Comparison of ENCODE assay signal across 12 cellular contexts in genomic region chrX:133045986-133046385, GRCh38. TPM values are rescaled to one million over a fixed set of nuclear protein-coding genes. Genes with fewer than 3 reads are reported as not detected.
DNase-seq lines count a peak whose midpoint lies in the region; ATAC-seq and TF ChIP-seq lines count a peak whose summit lies in the region.
"Had no signal": no experiment of that assay in that cellular context is flagged by ENCODE, and none has a peak within 500 bp of the region (broad histone marks: within the 10 kb centered on the region; RNA-seq: fewer than 3 reads in every experiment).

No MANE protein-coding gene starts in this region.

- DNase-seq in GM03348 (ENCODE audit: low spot score) = peak; percentile 16
- peak; percentile 34 to 53 for DNase-seq in NCI-H526 (lab: John Stamatoyannopoulos, UW)
- DNase-seq in colonic mucosa = no peak
- no peak for DNase-seq in activated CD8-positive, alpha-beta memory T cell treated with anti-CD3 and anti-CD28 coated beads for 24 hours
- DNase-seq: activated T-cell treated with anti-CD3 and anti-CD28 coated beads for 4 hours, GDM1, left ventricle myocardium inferior, spleen had no signal

- no peak overlapping the region for H2AFZ ChIP-seq in neural cell (ENCODE audit: low read depth, low read length)

- H3K9me3 ChIP-seq in colonic mucosa (no peaks in the 10 kb centered on the region), neural cell (ENCODE audit: low read length) (no peaks in the 10 kb centered on the region)
- H3K9me3 ChIP-seq: left ventricle myocardium inferior, spleen had no signal

- TF ChIP-seq CTCF in colonic mucosa (IDR thresholded peaks at IDR 0.05) (peak; percentile 31), neural cell (IDR thresholded peaks at IDR 0.05; ENCODE audit: poor library complexity, severe bottlenecking) (no peak)

- H3K27me3 ChIP-seq in colonic mucosa (no peaks in the 10 kb centered on the region), neural cell (ENCODE audit: insufficient read depth, low read depth, low read length) (no peaks in the 10 kb centered on the region)

- H3K27ac ChIP-seq in colonic mucosa (no peak overlapping the region), neural cell (ENCODE audit: low read length) (no peak overlapping the region)
- H3K27ac ChIP-seq: left ventricle myocardium inferior, spleen had no signal

- H3K4me3 ChIP-seq in colonic mucosa = no peak overlapping the region
- H3K4me3 ChIP-seq in neural cell (ENCODE audit: low read length) = no peak overlapping the region
- H3K4me3 ChIP-seq: left ventricle myocardium inferior, spleen had no signal

- H4K20me1 ChIP-seq in neural cell (ENCODE audit: insufficient read depth) = no peaks in the 10 kb centered on the region

- TF ChIP-seq RAD21 in neural cell (conservative IDR thresholded peaks at IDR 0.05) = no peak

- H3F3A ChIP-seq in neural cell (ENCODE audit: insufficient read depth, low read length, poor library complexity, severe bottlenecking) = no peaks in the 10 kb centered on the region

- no peak for TF ChIP-seq EP300 in neural cell (conservative IDR thresholded peaks at IDR 0.05; ENCODE audit: poor library complexity, severe bottlenecking)

- no peak overlapping the region for H3K4me2 ChIP-seq in neural cell (ENCODE audit: low read length)

- H3K9me2 ChIP-seq in neural cell (ENCODE audit: insufficient read depth, low read length) = no peaks in the 10 kb centered on the region

- ATAC-seq in GM18867 (IDR thresholded peaks at IDR 0.05; ENCODE audit: unreplicated experiment) = no peak
- ATAC-seq in GM21576 (IDR thresholded peaks at IDR 0.05; ENCODE audit: unreplicated experiment) = no peak
- ATAC-seq in HG03520 (IDR thresholded peaks at IDR 0.05; ENCODE audit: unreplicated experiment) = no peak

- H3K36me3 ChIP-seq in colonic mucosa (no peaks in the 10 kb centered on the region), neural cell (ENCODE audit: insufficient read depth, low read length) (no peaks in the 10 kb centered on the region)
- H3K36me3 ChIP-seq: left ventricle myocardium inferior, spleen had no signal

- no peaks in the 10 kb centered on the region for H3K79me2 ChIP-seq in neural cell (replicated peaks; ENCODE audit: insufficient read depth, low read length)

- H3K9ac ChIP-seq in colonic mucosa (ENCODE audit: low read depth in 2 of 2, low read length in 2 of 2) = no peak overlapping the region
- no peak overlapping the region for H3K9ac ChIP-seq in neural cell (ENCODE audit: low read length)

- intact Hi-C loops in colonic mucosa (cut with DNase I) = loop anchor here (5.0 kb wide), 1 partner anchor 126 kb away; no protein-coding TSS in a partner anchor

- H3K4me1 ChIP-seq in colonic mucosa = no peaks in the 10 kb centered on the region
- H3K4me1 ChIP-seq: left ventricle myocardium inferior, spleen had no signal

TF ChIP-seq in neural cell, 6 proteins besides CTCF, POLR2A, EP300 and RAD21:
- TF ChIP-seq TAF1 (IDR thresholded peaks at IDR 0.05; ENCODE audit: low read depth) (no peak), SMC3 (conservative IDR thresholded peaks at IDR 0.05; ENCODE audit: poor library complexity) (peak; percentile 26), REST (IDR thresholded peaks at IDR 0.05; ENCODE audit: borderline replicate concordance) (no peak), EZH2 (IDR thresholded peaks at IDR 0.05; ENCODE audit: borderline replicate concordance, insufficient read depth, low read length, poor library complexity, severe bottlenecking) (no peak)

RNA-seq across cellular contexts. Expression of gene USP26, which starts 50.9 kb away (rescaled TPM):
- not detected for total RNA-seq in colonic mucosa
- polyA plus RNA-seq in neural cell = not detected in 2 replicates
- polyA minus RNA-seq in neural cell = not detected in 2 replicates
- total RNA-seq: left ventricle myocardium inferior, spleen had no signal
- polyA plus RNA-seq: spleen had no signal

Comparison
In these comparisons a context has a peak if more than half of its experiments do, and no peak if none do; other contexts are left out.
1. DNase-seq: peak in GM03348 (single experiment) and NCI-H526 (2 of 2); none in colonic mucosa (single experiment) and activated CD8-positive, alpha-beta memory T cell treated with anti-CD3 and anti-CD28 coated beads for 24 hours (single experiment).